ENCODE assay signal across 1 cellular context in the genomic region with DNA sequence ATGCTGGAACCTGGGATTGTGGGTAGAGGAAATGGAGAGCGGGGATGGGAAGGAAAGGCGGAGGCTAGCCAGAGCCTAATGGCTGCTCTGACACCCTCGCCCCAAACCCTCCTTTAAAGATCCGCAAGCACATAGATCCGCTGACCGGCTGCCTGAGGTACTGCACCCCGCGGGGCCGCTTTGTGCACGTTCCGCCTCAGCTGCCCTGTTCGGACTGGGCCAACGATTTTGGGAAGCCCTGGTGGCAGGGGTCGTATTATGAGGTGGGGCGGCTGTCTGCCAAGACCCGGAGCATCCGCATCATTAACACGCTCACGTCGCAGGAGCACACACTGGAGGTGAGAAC.
TF ChIP-seq lines count a peak whose summit lies in the region.

No MANE protein-coding gene starts in this region.

TF ChIP-seq in A549, 52 proteins besides CTCF, POLR2A, EP300 and RAD21 (continued from another document):
- TF ChIP-seq, protein P1, sequence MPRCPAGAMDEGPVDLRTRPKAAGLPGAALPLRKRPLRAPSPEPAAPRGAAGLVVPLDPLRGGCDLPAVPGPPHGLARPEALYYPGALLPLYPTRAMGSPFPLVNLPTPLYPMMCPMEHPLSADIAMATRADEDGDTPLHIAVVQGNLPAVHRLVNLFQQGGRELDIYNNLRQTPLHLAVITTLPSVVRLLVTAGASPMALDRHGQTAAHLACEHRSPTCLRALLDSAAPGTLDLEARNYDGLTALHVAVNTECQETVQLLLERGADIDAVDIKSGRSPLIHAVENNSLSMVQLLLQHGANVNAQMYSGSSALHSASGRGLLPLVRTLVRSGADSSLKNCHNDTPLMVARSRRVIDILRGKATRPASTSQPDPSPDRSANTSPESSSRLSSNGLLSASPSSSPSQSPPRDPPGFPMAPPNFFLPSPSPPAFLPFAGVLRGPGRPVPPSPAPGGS (IDR thresholded peaks at IDR 0.05), result no peak
- TF ChIP-seq MYC (IDR thresholded peaks at IDR 0.05; ENCODE audit: borderline replicate concordance, low read length), result no peak
- TF ChIP-seq ZFP36 (IDR thresholded peaks at IDR 0.05; ENCODE audit: borderline replicate concordance, partially characterized antibody), result no peak
- TF ChIP-seq, protein P2, sequence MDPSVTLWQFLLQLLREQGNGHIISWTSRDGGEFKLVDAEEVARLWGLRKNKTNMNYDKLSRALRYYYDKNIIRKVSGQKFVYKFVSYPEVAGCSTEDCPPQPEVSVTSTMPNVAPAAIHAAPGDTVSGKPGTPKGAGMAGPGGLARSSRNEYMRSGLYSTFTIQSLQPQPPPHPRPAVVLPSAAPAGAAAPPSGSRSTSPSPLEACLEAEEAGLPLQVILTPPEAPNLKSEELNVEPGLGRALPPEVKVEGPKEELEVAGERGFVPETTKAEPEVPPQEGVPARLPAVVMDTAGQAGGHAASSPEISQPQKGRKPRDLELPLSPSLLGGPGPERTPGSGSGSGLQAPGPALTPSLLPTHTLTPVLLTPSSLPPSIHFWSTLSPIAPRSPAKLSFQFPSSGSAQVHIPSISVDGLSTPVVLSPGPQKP (IDR thresholded peaks at IDR 0.05; ENCODE audit: low read depth, low read length), result no peak
- TF ChIP-seq CEBPB (IDR thresholded peaks at IDR 0.05), result no peak
- TF ChIP-seq, protein P3, sequence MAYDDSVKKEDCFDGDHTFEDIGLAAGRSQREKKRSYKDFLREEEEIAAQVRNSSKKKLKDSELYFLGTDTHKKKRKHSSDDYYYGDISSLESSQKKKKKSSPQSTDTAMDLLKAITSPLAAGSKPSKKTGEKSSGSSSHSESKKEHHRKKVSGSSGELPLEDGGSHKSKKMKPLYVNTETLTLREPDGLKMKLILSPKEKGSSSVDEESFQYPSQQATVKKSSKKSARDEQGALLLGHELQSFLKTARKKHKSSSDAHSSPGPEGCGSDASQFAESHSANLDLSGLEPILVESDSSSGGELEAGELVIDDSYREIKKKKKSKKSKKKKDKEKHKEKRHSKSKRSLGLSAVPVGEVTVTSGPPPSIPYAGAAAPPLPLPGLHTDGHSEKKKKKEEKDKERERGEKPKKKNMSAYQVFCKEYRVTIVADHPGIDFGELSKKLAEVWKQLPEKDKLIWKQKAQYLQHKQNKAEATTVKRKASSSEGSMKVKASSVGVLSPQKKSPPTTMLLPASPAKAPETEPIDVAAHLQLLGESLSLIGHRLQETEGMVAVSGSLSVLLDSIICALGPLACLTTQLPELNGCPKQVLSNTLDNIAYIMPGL (CRISPR knock-in tag; IDR thresholded peaks at IDR 0.05; ENCODE audit: borderline replicate concordance), result no peak
- TF ChIP-seq SREBF2 (IDR thresholded peaks at IDR 0.05), result no peak
- TF ChIP-seq, protein P4, sequence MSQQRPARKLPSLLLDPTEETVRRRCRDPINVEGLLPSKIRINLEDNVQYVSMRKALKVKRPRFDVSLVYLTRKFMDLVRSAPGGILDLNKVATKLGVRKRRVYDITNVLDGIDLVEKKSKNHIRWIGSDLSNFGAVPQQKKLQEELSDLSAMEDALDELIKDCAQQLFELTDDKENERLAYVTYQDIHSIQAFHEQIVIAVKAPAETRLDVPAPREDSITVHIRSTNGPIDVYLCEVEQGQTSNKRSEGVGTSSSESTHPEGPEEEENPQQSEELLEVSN (IDR thresholded peaks at IDR 0.05; ENCODE audit: borderline replicate concordance, low read depth), result no peak
- no peak for TF ChIP-seq TFCP2L1 (CRISPR knock-in tag; IDR thresholded peaks at IDR 0.05)
- TF ChIP-seq RARB (CRISPR knock-in tag; IDR thresholded peaks at IDR 0.05), result no peak
- TF ChIP-seq JUNB (IDR thresholded peaks at IDR 0.05), result no peak
- no peak for TF ChIP-seq HDAC2 (IDR thresholded peaks at IDR 0.05)
